In the genomic region with DNA sequence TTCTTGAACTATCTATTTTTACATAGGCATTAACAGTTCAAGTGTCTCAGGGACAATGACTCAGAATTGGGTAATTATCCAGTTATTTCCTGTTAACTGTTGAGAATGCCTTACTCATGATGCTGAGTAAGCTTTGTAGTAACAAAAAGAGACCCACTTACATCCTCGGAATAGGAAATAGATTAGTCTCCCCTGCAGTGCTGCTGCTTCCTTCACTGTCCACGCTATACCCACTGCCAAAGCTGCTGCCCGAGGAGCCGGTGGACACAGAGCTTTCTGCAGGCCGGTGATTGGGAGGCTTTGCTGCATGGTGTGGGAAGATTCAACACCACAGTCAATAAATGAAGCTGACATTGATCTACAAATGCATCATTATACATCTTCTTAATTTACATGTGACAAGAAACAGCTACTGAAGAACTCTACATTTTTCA, we compare ENCODE assay signal across 9 cellular contexts.
DNase-seq lines count a peak whose midpoint lies in the region; ATAC-seq and TF ChIP-seq lines count a peak whose summit lies in the region.
"Had no signal": no experiment of that assay in that cellular context is flagged by ENCODE, and none has a peak within 500 bp of the region (broad histone marks: within the 10 kb centered on the region; RNA-seq: fewer than 3 reads in every experiment).

No MANE protein-coding gene starts in this region.

- POLR2A ChIA-PET in WTC11 (lab: Charles Lee): interaction anchor here (0.5 kb wide), 1 partner anchor 271 kb away, joined by 4 read pairs; no protein-coding TSS in a partner anchor

- no peaks in the 10 kb centered on the region for H3K9me3 ChIP-seq in left lung

- no peaks in the 10 kb centered on the region for H3K27me3 ChIP-seq in left lung

- H3K4me1 Mint-ChIP-seq in WTC11: peaks cover 21% of the 10 kb centered on the region

- no peak overlapping the region for H3K27ac Mint-ChIP-seq in WTC11

- no peaks in the 10 kb centered on the region for H3K27me3 Mint-ChIP-seq in WTC11 (ENCODE audit: low read depth)

- no peak overlapping the region for H3K4me3 ChIP-seq in left lung

- no peak overlapping the region for H3K4me3 Mint-ChIP-seq in WTC11

- TF ChIP-seq CTCF in WTC11 (IDR thresholded peaks at IDR 0.05) (no peak), left lung (IDR thresholded peaks at IDR 0.05) (no peak)

- CTCF ChIA-PET in WTC11 (lab: Charles Lee): no interaction called here

- intact Hi-C loops in left lung (cut with DNase I): no loop called here

- no peaks in the 10 kb centered on the region for H3K4me1 ChIP-seq in left lung

- DNase-seq in DMS153 treated with DMSO at 0.1 percent for 48 hours (lab: John Stamatoyannopoulos, UW; ENCODE audit: unreplicated experiment) (peak; percentile 3), NCI-H146 (lab: John Stamatoyannopoulos, UW) (peak; percentile 67), WTC11 (ENCODE audit: low spot score) (no peak), left lung (peak in 1 of 2 donors; percentile 39), midbrain (lab: John Stamatoyannopoulos, UW) (no peak)
- DNase-seq: Right ventricle myocardium superior had no signal

- H3K9me3 Mint-ChIP-seq in WTC11: no peaks in the 10 kb centered on the region

- no peaks in the 10 kb centered on the region for H3K36me3 Mint-ChIP-seq in WTC11

- H3K36me3 ChIP-seq in left lung: no peaks in the 10 kb centered on the region

- H3K27ac ChIP-seq in left lung: no peak overlapping the region

- ATAC-seq in WTC11: peak; percentile 71
- ATAC-seq in left lung: peak; percentile 36
- no peak for ATAC-seq in GM18873 (IDR thresholded peaks at IDR 0.05; ENCODE audit: low FRiP score, unreplicated experiment)
- ATAC-seq in HG02981 (IDR thresholded peaks at IDR 0.05; ENCODE audit: unreplicated experiment): no peak
- no peak for ATAC-seq in HG03095 (IDR thresholded peaks at IDR 0.05; ENCODE audit: unreplicated experiment)

TF ChIP-seq in WTC11, 78 proteins besides CTCF, POLR2A, EP300 and RAD21:
- TF ChIP-seq, protein P1, sequence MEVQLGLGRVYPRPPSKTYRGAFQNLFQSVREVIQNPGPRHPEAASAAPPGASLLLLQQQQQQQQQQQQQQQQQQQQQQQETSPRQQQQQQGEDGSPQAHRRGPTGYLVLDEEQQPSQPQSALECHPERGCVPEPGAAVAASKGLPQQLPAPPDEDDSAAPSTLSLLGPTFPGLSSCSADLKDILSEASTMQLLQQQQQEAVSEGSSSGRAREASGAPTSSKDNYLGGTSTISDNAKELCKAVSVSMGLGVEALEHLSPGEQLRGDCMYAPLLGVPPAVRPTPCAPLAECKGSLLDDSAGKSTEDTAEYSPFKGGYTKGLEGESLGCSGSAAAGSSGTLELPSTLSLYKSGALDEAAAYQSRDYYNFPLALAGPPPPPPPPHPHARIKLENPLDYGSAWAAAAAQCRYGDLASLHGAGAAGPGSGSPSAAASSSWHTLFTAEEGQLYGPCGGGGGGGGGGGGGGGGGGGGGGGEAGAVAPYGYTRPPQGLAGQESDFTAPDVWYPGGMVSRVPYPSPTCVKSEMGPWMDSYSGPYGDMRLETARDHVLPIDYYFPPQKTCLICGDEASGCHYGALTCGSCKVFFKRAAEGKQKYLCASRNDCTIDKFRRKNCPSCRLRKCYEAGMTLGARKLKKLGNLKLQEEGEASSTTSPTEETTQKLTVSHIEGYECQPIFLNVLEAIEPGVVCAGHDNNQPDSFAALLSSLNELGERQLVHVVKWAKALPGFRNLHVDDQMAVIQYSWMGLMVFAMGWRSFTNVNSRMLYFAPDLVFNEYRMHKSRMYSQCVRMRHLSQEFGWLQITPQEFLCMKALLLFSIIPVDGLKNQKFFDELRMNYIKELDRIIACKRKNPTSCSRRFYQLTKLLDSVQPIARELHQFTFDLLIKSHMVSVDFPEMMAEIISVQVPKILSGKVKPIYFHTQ (CRISPR knock-in tag; IDR thresholded peaks at IDR 0.05): no peak
- TF ChIP-seq, protein P2, sequence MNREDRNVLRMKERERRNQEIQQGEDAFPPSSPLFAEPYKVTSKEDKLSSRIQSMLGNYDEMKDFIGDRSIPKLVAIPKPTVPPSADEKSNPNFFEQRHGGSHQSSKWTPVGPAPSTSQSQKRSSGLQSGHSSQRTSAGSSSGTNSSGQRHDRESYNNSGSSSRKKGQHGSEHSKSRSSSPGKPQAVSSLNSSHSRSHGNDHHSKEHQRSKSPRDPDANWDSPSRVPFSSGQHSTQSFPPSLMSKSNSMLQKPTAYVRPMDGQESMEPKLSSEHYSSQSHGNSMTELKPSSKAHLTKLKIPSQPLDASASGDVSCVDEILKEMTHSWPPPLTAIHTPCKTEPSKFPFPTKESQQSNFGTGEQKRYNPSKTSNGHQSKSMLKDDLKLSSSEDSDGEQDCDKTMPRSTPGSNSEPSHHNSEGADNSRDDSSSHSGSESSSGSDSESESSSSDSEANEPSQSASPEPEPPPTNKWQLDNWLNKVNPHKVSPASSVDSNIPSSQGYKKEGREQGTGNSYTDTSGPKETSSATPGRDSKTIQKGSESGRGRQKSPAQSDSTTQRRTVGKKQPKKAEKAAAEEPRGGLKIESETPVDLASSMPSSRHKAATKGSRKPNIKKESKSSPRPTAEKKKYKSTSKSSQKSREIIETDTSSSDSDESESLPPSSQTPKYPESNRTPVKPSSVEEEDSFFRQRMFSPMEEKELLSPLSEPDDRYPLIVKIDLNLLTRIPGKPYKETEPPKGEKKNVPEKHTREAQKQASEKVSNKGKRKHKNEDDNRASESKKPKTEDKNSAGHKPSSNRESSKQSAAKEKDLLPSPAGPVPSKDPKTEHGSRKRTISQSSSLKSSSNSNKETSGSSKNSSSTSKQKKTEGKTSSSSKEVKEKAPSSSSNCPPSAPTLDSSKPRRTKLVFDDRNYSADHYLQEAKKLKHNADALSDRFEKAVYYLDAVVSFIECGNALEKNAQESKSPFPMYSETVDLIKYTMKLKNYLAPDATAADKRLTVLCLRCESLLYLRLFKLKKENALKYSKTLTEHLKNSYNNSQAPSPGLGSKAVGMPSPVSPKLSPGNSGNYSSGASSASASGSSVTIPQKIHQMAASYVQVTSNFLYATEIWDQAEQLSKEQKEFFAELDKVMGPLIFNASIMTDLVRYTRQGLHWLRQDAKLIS (CRISPR knock-in tag; IDR thresholded peaks at IDR 0.05; ENCODE audit: borderline replicate concordance): no peak
- no peak for TF ChIP-seq IRF2 (CRISPR knock-in tag; IDR thresholded peaks at IDR 0.05; ENCODE audit: borderline replicate concordance, low read depth)

Comparison
In these comparisons a context has a peak if more than half of its experiments do, and no peak if none do; other contexts are left out.
1. DNase-seq: peak in DMS153 treated with DMSO at 0.1 percent for 48 hours (single experiment) and NCI-H146 (single experiment); none in WTC11 (single experiment) and midbrain (single experiment).
2. ATAC-seq: peak in WTC11 (single experiment) and left lung (single experiment); none in GM18873 (single experiment), HG02981 (single experiment) and HG03095 (single experiment).